1 cellular context compared by ENCODE assay signal in the genomic region with DNA sequence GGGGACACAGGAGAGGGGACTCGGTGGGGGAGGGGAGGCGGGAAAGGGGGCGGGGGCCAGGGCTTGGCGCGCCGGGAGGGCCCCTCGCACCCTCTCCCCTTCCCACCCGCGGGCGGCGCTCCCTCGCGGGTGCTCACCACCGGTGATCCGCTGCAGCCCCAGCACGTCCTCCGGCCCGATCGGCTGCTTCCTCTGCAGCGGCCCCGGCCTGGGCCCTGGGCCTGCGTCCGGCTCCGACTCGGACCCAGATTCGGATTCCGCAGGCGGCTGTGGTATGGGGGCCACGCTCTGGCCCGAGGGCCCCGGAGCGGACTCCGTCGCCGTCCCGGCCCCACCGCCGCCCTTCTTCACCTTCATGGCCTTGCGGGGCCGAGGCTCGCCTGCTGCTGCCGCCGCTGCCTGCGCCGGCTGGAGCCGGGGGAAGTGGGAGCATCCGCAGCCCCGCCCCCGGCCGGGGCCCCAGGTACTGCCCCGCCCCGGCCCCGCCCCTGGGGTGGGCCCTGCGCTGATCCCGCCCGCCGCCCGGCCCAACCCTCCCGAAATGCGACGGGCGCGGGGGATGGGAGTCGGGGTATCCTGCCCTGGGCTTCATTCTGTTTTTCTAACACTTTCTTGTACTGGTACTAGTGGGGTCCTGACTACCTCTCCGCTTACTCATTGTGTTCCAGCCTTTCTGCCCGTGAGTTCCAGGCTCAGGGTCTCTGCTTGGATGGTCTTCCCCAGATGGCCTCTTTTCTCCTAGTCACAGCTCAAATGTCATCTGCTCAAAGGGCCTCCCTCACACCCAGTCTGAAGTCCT.
TF ChIP-seq lines count a peak whose summit lies in the region.

TSS of gene UNC119 (minus strand) at position 424 of the 799 bp plus-strand sequence. CDS start at position 357, 67 bp downstream.

TF ChIP-seq in WTC11, 78 proteins besides CTCF, POLR2A, EP300 and RAD21 (continued from another document and continues in another):
- no peak for TF ChIP-seq ZNF671 (CRISPR knock-in tag; IDR thresholded peaks at IDR 0.05)
- no peak for TF ChIP-seq PREB (CRISPR knock-in tag; IDR thresholded peaks at IDR 0.05; ENCODE audit: borderline replicate concordance)
- no peak for TF ChIP-seq ZNF121 (CRISPR knock-in tag; IDR thresholded peaks at IDR 0.05)
- TF ChIP-seq, protein P1, sequence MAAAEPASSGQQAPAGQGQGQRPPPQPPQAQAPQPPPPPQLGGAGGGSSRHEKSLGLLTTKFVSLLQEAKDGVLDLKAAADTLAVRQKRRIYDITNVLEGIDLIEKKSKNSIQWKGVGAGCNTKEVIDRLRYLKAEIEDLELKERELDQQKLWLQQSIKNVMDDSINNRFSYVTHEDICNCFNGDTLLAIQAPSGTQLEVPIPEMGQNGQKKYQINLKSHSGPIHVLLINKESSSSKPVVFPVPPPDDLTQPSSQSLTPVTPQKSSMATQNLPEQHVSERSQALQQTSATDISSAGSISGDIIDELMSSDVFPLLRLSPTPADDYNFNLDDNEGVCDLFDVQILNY (CRISPR knock-in tag; IDR thresholded peaks at IDR 0.05): 0 out of 2 replicates have a peak, but pooled peaks have one; percentile 28
- no peak for TF ChIP-seq FOXJ3 (CRISPR knock-in tag; IDR thresholded peaks at IDR 0.05; ENCODE audit: borderline replicate concordance)
- TF ChIP-seq ZBTB21 (CRISPR knock-in tag; IDR thresholded peaks at IDR 0.05; ENCODE audit: borderline replicate concordance): no peak
- TF ChIP-seq ATF1 (CRISPR knock-in tag; IDR thresholded peaks at IDR 0.05): no peak
- TF ChIP-seq SMAD4 (CRISPR knock-in tag; IDR thresholded peaks at IDR 0.05): no peak
- TF ChIP-seq, protein P2, sequence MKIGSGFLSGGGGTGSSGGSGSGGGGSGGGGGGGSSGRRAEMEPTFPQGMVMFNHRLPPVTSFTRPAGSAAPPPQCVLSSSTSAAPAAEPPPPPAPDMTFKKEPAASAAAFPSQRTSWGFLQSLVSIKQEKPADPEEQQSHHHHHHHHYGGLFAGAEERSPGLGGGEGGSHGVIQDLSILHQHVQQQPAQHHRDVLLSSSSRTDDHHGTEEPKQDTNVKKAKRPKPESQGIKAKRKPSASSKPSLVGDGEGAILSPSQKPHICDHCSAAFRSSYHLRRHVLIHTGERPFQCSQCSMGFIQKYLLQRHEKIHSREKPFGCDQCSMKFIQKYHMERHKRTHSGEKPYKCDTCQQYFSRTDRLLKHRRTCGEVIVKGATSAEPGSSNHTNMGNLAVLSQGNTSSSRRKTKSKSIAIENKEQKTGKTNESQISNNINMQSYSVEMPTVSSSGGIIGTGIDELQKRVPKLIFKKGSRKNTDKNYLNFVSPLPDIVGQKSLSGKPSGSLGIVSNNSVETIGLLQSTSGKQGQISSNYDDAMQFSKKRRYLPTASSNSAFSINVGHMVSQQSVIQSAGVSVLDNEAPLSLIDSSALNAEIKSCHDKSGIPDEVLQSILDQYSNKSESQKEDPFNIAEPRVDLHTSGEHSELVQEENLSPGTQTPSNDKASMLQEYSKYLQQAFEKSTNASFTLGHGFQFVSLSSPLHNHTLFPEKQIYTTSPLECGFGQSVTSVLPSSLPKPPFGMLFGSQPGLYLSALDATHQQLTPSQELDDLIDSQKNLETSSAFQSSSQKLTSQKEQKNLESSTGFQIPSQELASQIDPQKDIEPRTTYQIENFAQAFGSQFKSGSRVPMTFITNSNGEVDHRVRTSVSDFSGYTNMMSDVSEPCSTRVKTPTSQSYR (CRISPR knock-in tag; IDR thresholded peaks at IDR 0.05): no peak
- TF ChIP-seq ZNF219 (CRISPR knock-in tag; IDR thresholded peaks at IDR 0.05; ENCODE audit: borderline replicate concordance): no peak
- TF ChIP-seq, protein P3, sequence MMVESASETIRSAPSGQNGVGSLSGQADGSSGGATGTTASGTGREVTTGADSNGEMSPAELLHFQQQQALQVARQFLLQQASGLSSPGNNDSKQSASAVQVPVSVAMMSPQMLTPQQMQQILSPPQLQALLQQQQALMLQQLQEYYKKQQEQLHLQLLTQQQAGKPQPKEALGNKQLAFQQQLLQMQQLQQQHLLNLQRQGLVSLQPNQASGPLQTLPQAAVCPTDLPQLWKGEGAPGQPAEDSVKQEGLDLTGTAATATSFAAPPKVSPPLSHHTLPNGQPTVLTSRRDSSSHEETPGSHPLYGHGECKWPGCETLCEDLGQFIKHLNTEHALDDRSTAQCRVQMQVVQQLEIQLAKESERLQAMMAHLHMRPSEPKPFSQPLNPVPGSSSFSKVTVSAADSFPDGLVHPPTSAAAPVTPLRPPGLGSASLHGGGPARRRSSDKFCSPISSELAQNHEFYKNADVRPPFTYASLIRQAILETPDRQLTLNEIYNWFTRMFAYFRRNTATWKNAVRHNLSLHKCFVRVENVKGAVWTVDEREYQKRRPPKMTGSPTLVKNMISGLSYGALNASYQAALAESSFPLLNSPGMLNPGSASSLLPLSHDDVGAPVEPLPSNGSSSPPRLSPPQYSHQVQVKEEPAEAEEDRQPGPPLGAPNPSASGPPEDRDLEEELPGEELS (CRISPR knock-in tag; IDR thresholded peaks at IDR 0.05): no peak
- TF ChIP-seq IRF2 (CRISPR knock-in tag; IDR thresholded peaks at IDR 0.05; ENCODE audit: borderline replicate concordance, low read depth): no peak
- no peak for TF ChIP-seq ZNF232 (CRISPR knock-in tag; IDR thresholded peaks at IDR 0.05)
- no peak for TF ChIP-seq NFYB (CRISPR knock-in tag; conservative IDR thresholded peaks at IDR 0.05; ENCODE audit: low read depth)
- no peak for TF ChIP-seq E2F1 (CRISPR knock-in tag; IDR thresholded peaks at IDR 0.05)
- TF ChIP-seq ETV6 (CRISPR knock-in tag; IDR thresholded peaks at IDR 0.05): no peak
- TF ChIP-seq GTF2I (CRISPR knock-in tag; conservative IDR thresholded peaks at IDR 0.05): no peak
- TF ChIP-seq CBFB (CRISPR knock-in tag; IDR thresholded peaks at IDR 0.05; ENCODE audit: low read depth): no peak
- TF ChIP-seq, protein P4, sequence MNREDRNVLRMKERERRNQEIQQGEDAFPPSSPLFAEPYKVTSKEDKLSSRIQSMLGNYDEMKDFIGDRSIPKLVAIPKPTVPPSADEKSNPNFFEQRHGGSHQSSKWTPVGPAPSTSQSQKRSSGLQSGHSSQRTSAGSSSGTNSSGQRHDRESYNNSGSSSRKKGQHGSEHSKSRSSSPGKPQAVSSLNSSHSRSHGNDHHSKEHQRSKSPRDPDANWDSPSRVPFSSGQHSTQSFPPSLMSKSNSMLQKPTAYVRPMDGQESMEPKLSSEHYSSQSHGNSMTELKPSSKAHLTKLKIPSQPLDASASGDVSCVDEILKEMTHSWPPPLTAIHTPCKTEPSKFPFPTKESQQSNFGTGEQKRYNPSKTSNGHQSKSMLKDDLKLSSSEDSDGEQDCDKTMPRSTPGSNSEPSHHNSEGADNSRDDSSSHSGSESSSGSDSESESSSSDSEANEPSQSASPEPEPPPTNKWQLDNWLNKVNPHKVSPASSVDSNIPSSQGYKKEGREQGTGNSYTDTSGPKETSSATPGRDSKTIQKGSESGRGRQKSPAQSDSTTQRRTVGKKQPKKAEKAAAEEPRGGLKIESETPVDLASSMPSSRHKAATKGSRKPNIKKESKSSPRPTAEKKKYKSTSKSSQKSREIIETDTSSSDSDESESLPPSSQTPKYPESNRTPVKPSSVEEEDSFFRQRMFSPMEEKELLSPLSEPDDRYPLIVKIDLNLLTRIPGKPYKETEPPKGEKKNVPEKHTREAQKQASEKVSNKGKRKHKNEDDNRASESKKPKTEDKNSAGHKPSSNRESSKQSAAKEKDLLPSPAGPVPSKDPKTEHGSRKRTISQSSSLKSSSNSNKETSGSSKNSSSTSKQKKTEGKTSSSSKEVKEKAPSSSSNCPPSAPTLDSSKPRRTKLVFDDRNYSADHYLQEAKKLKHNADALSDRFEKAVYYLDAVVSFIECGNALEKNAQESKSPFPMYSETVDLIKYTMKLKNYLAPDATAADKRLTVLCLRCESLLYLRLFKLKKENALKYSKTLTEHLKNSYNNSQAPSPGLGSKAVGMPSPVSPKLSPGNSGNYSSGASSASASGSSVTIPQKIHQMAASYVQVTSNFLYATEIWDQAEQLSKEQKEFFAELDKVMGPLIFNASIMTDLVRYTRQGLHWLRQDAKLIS (CRISPR knock-in tag; IDR thresholded peaks at IDR 0.05; ENCODE audit: borderline replicate concordance): no peak
- TF ChIP-seq TP53 (CRISPR knock-in tag; IDR thresholded peaks at IDR 0.05): no peak
- TF ChIP-seq, protein P5, sequence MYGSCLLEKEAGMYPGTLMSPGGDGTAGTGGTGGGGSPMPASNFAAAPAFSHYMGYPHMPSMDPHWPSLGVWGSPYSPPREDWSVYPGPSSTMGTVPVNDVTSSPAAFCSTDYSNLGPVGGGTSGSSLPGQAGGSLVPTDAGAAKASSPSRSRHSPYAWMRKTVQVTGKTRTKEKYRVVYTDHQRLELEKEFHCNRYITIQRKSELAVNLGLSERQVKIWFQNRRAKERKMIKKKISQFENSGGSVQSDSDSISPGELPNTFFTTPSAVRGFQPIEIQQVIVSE (CRISPR knock-in tag; IDR thresholded peaks at IDR 0.05; ENCODE audit: borderline replicate concordance): no peak
- no peak for TF ChIP-seq SMAD3 (CRISPR knock-in tag; IDR thresholded peaks at IDR 0.05; ENCODE audit: borderline replicate concordance)
- TF ChIP-seq, protein P6, sequence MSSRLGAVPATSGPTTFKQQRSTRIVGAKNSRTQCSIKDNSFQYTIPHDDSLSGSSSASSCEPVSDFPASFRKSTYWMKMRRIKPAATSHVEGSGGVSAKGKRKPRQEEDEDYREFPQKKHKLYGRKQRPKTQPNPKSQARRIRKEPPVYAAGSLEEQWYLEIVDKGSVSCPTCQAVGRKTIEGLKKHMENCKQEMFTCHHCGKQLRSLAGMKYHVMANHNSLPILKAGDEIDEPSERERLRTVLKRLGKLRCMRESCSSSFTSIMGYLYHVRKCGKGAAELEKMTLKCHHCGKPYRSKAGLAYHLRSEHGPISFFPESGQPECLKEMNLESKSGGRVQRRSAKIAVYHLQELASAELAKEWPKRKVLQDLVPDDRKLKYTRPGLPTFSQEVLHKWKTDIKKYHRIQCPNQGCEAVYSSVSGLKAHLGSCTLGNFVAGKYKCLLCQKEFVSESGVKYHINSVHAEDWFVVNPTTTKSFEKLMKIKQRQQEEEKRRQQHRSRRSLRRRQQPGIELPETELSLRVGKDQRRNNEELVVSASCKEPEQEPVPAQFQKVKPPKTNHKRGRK (CRISPR knock-in tag; IDR thresholded peaks at IDR 0.05; ENCODE audit: borderline replicate concordance): no peak
- TF ChIP-seq NFATC4 (CRISPR knock-in tag; IDR thresholded peaks at IDR 0.05): no peak
- TF ChIP-seq MYBL2 (CRISPR knock-in tag; IDR thresholded peaks at IDR 0.05): no peak; the same call in 1 of the 2 replicates
- TF ChIP-seq, protein P7, sequence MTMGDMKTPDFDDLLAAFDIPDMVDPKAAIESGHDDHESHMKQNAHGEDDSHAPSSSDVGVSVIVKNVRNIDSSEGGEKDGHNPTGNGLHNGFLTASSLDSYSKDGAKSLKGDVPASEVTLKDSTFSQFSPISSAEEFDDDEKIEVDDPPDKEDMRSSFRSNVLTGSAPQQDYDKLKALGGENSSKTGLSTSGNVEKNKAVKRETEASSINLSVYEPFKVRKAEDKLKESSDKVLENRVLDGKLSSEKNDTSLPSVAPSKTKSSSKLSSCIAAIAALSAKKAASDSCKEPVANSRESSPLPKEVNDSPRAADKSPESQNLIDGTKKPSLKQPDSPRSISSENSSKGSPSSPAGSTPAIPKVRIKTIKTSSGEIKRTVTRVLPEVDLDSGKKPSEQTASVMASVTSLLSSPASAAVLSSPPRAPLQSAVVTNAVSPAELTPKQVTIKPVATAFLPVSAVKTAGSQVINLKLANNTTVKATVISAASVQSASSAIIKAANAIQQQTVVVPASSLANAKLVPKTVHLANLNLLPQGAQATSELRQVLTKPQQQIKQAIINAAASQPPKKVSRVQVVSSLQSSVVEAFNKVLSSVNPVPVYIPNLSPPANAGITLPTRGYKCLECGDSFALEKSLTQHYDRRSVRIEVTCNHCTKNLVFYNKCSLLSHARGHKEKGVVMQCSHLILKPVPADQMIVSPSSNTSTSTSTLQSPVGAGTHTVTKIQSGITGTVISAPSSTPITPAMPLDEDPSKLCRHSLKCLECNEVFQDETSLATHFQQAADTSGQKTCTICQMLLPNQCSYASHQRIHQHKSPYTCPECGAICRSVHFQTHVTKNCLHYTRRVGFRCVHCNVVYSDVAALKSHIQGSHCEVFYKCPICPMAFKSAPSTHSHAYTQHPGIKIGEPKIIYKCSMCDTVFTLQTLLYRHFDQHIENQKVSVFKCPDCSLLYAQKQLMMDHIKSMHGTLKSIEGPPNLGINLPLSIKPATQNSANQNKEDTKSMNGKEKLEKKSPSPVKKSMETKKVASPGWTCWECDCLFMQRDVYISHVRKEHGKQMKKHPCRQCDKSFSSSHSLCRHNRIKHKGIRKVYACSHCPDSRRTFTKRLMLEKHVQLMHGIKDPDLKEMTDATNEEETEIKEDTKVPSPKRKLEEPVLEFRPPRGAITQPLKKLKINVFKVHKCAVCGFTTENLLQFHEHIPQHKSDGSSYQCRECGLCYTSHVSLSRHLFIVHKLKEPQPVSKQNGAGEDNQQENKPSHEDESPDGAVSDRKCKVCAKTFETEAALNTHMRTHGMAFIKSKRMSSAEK (CRISPR knock-in tag; IDR thresholded peaks at IDR 0.05; ENCODE audit: borderline replicate concordance): no peak
- no peak for TF ChIP-seq FOXP1 (CRISPR knock-in tag; IDR thresholded peaks at IDR 0.05; ENCODE audit: borderline replicate concordance)
- no peak for TF ChIP-seq ZNF425 (CRISPR knock-in tag; conservative IDR thresholded peaks at IDR 0.05)
- no peak for TF ChIP-seq NR3C1 (CRISPR knock-in tag; conservative IDR thresholded peaks at IDR 0.05; ENCODE audit: low read depth)
- no peak for TF ChIP-seq EMX1 (CRISPR knock-in tag; IDR thresholded peaks at IDR 0.05)
